Comparison of ENCODE assay signal across 19 cellular contexts in genomic region chr17:2631211-2631610, GRCh38. TPM values are rescaled to one million over a fixed set of nuclear protein-coding genes. Genes with fewer than 3 reads are reported as not detected.
DNase-seq lines count a peak whose midpoint lies in the region; ATAC-seq and TF ChIP-seq lines count a peak whose summit lies in the region.
"Had no signal": no experiment of that assay in that cellular context is flagged by ENCODE, and none has a peak within 500 bp of the region (broad histone marks: within the 10 kb centered on the region; RNA-seq: fewer than 3 reads in every experiment).

No MANE protein-coding gene starts in this region.

- DNase-seq in GM23338 (ENCODE audit: low spot score): peak; percentile 60
- DNase-seq in RWPE1 (ENCODE audit: low spot score): no peak
- DNase-seq in endodermal cell: peak; percentile 87
- peak; percentile 51 for DNase-seq in osteoblast (ENCODE audit: insufficient read length, low spot score, missing footprints)
- no peak for DNase-seq in EL
- no peak for DNase-seq in HK-2 (ENCODE audit: unreplicated experiment)
- DNase-seq in GM23248: no peak
- DNase-seq: activated CD4-positive, alpha-beta T cell treated with anti-CD3 and anti-CD28 coated beads for 4 hours; activated CD8-positive, alpha-beta memory T cell treated with anti-CD3 and anti-CD28 coated beads, Interleukin-2, amount 50 U/mL, for 4 hours; activated naive CD8-positive, alpha-beta T cell treated with anti-CD3 and anti-CD28 coated beads, Interleukin-2, amount 10 ng/mL, durations not matched to agents 7 days and 5 days; central memory CD4-positive, alpha-beta T cell; mesenchymal stem cell; MG63; NCI-H1694; NCI-H446; NK-92 treated with Interleukin-12 subunit alpha and Interleukin-12 subunit beta, amount 100 ng/mL, for 24 hours; tibial artery had no signal

- H3K4me1 Mint-ChIP-seq in GM23338 (peaks cover 62% of the 10 kb centered on the region), endodermal cell (peaks cover 60% of the 10 kb centered on the region)

- peaks cover 100% of the 10 kb centered on the region for H3K79me2 ChIP-seq in GM23338 (replicated peaks; ENCODE audit: insufficient read depth)
- H3K79me2 ChIP-seq in osteoblast (ENCODE audit: insufficient read depth, low read length): peaks cover 99% of the 10 kb centered on the region
- peaks cover 100% of the 10 kb centered on the region for H3K79me2 ChIP-seq in GM23248 (ENCODE audit: insufficient read depth)

- in situ Hi-C loops in GM23248 (cut with MboI): no loop called here

- POLR2A ChIA-PET in RWPE1 (lab: Yijun Ruan, JAX; ENCODE audit: low non-redundant PET): no interaction called here

- TF ChIP-seq CTCF in GM23338 (conservative IDR thresholded peaks at IDR 0.05; ENCODE audit: low read depth in 2 of 2): no peak
- TF ChIP-seq CTCF in RWPE1 (conservative IDR thresholded peaks at IDR 0.05; ENCODE audit: low read depth): no peak
- TF ChIP-seq CTCF in endodermal cell (conservative IDR thresholded peaks at IDR 0.05): peak; percentile 50
- no peak for TF ChIP-seq CTCF in osteoblast (IDR thresholded peaks at IDR 0.05; ENCODE audit: extremely low read depth, low read depth, low read length)

- H3K27me3 Mint-ChIP-seq in GM23338 (ENCODE audit: insufficient read depth, low read depth, poor library complexity): peaks cover 2% of the 10 kb centered on the region
- no peaks in the 10 kb centered on the region for H3K27me3 Mint-ChIP-seq in endodermal cell (ENCODE audit: insufficient read depth)
- H3K27me3 Mint-ChIP-seq: activated naive CD8-positive, alpha-beta T cell treated with anti-CD3 and anti-CD28 coated beads, Interleukin-2, amount 10 ng/mL, durations not matched to agents 7 days and 5 days had no signal

- peak overlapping the region; percentile 66; the same call in 1 of the 2 replicates for H3K27ac ChIP-seq in GM23338 (ENCODE audit: low read depth)
- H3K27ac ChIP-seq in RWPE1: peak overlapping the region; percentile 80
- H3K27ac ChIP-seq in endodermal cell (ENCODE audit: low read depth, low read length): no peak overlapping the region
- no peak overlapping the region for H3K27ac ChIP-seq in osteoblast (ENCODE audit: low read depth, low read length)
- no peak overlapping the region for H3K27ac ChIP-seq in GM23248
- H3K27ac ChIP-seq: BLaER1, gastroesophageal sphincter, tibial artery had no signal

- H3K9me3 ChIP-seq in endodermal cell (ENCODE audit: control insufficient read depth, low read length) (no peaks in the 10 kb centered on the region), osteoblast (ENCODE audit: low read depth, low read length) (no peaks in the 10 kb centered on the region), GM23248 (ENCODE audit: low read depth) (no peaks in the 10 kb centered on the region)
- H3K9me3 ChIP-seq: gastroesophageal sphincter, MG63, tibial artery had no signal

- no peaks in the 10 kb centered on the region; the same call in 1 of the 2 replicates for H3F3A ChIP-seq in GM23338 (replicated peaks; ENCODE audit: low read depth)
- peaks cover 23% of the 10 kb centered on the region; the same call in 1 of the 2 replicates for H3F3A ChIP-seq in GM23248 (ENCODE audit: insufficient read depth)

- peaks cover 5% of the 10 kb centered on the region; the same call in 1 of the 2 replicates for H3K36me3 ChIP-seq in GM23338 (ENCODE audit: insufficient read depth)
- H3K36me3 ChIP-seq in endodermal cell (ENCODE audit: control insufficient read depth, insufficient read depth, low read length): peaks cover 19% of the 10 kb centered on the region
- H3K36me3 ChIP-seq in osteoblast (ENCODE audit: insufficient read depth, low read length): peaks cover 9% of the 10 kb centered on the region
- no peaks in the 10 kb centered on the region for H3K36me3 ChIP-seq in GM23248 (ENCODE audit: low read depth)
- H3K36me3 ChIP-seq: MG63, tibial artery had no signal

- H3K9me3 Mint-ChIP-seq in GM23338 (no peaks in the 10 kb centered on the region; the same call in 2 of the 3 replicates), endodermal cell (peaks cover 4% of the 10 kb centered on the region)

- CTCF ChIA-PET in RWPE1 (lab: Yijun Ruan, JAX): interaction anchor here (0.6 kb wide), 1 partner anchor 43 kb away, joined by 3 read pairs; no protein-coding TSS in a partner anchor

- H3K27me3 ChIP-seq in GM23338 (ENCODE audit: insufficient read depth) (no peaks in the 10 kb centered on the region), endodermal cell (ENCODE audit: control insufficient read depth, insufficient read depth, low read length, poor library complexity, severe bottlenecking) (no peaks in the 10 kb centered on the region), osteoblast (ENCODE audit: insufficient read depth, low read length) (no peaks in the 10 kb centered on the region), GM23248 (replicated peaks; ENCODE audit: insufficient read depth) (no peaks in the 10 kb centered on the region)
- H3K27me3 ChIP-seq: BLaER1, gastroesophageal sphincter, MG63, tibial artery had no signal

- H3K9me2 ChIP-seq in GM23338 (ENCODE audit: insufficient read depth): no peaks in the 10 kb centered on the region
- no peaks in the 10 kb centered on the region for H3K9me2 ChIP-seq in GM23248 (ENCODE audit: insufficient read depth)

- H3K36me3 Mint-ChIP-seq in GM23338 (ENCODE audit: low read depth): peaks cover 16% of the 10 kb centered on the region; the same call in 2 of the 3 replicates
- peaks cover 2% of the 10 kb centered on the region for H3K36me3 Mint-ChIP-seq in endodermal cell (ENCODE audit: low read depth)

- H3K9ac ChIP-seq in endodermal cell (ENCODE audit: extremely low read depth, low read length, poor library complexity, severe bottlenecking) (peak overlapping the region; percentile 67), GM23248 (no peak overlapping the region)
- H3K9ac ChIP-seq: BLaER1 had no signal

- peak overlapping the region; percentile 61; the same call in 1 of the 2 replicates for H3K27ac Mint-ChIP-seq in GM23338
- H3K27ac Mint-ChIP-seq in endodermal cell: peak overlapping the region; percentile 86
- H3K27ac Mint-ChIP-seq: activated naive CD8-positive, alpha-beta T cell treated with anti-CD3 and anti-CD28 coated beads, Interleukin-2, amount 10 ng/mL, durations not matched to agents 7 days and 5 days had no signal

- no peak overlapping the region for H3K4me3 ChIP-seq in GM23338
- no peak overlapping the region for H3K4me3 ChIP-seq in endodermal cell (ENCODE audit: low read length)
- H3K4me3 ChIP-seq in osteoblast (ENCODE audit: insufficient read depth, low read length): no peak overlapping the region
- H3K4me3 ChIP-seq in GM23248: no peak overlapping the region
- H3K4me3 ChIP-seq: BLaER1, gastroesophageal sphincter, MG63, tibial artery had no signal

- H4K20me1 ChIP-seq in GM23338 (replicated peaks; ENCODE audit: insufficient read depth) (peaks cover 86% of the 10 kb centered on the region), osteoblast (ENCODE audit: insufficient read depth, low read length) (peaks cover 90% of the 10 kb centered on the region), GM23248 (ENCODE audit: insufficient read depth) (peaks cover 88% of the 10 kb centered on the region)

- WGBS in endodermal cell (ENCODE audit: insufficient coverage in 1 of 2, insufficient read length in 1 of 2), 2 experiments: 51 to 68% methylated on average over 6 to 9 of the region's 9 CpGs
- WGBS in GM23248 (ENCODE audit: low coverage in 1 of 2, low lambda C conversion rate in 2 of 2, missing lambda C conversion rate in 2 of 2), 2 experiments: 78 to 85% methylated on average over 9 of the region's 9 CpGs

- peak overlapping the region; percentile 33 for H3K4me2 ChIP-seq in GM23338
- no peak overlapping the region for H3K4me2 ChIP-seq in osteoblast (ENCODE audit: insufficient read depth, low read length)
- no peak overlapping the region for H3K4me2 ChIP-seq in GM23248 (ENCODE audit: unreplicated experiment)
- H3K4me2 ChIP-seq: BLaER1 had no signal

- peaks cover 39% of the 10 kb centered on the region for H3K4me1 ChIP-seq in GM23338 (ENCODE audit: insufficient read depth)
- H3K4me1 ChIP-seq in endodermal cell (ENCODE audit: control insufficient read depth, insufficient read depth, low read length): peaks cover 9% of the 10 kb centered on the region
- H3K4me1 ChIP-seq in osteoblast (ENCODE audit: insufficient read depth, low read length): peaks cover 6% of the 10 kb centered on the region
- peaks cover 4% of the 10 kb centered on the region; the same call in 1 of the 2 replicates for H3K4me1 ChIP-seq in GM23248 (ENCODE audit: insufficient read depth)

- H3K4me3 Mint-ChIP-seq in GM23338: no peak overlapping the region; the same call in 2 of the 3 replicates
- peak overlapping the region; percentile 20 for H3K4me3 Mint-ChIP-seq in endodermal cell
- H3K4me3 Mint-ChIP-seq: activated naive CD8-positive, alpha-beta T cell treated with anti-CD3 and anti-CD28 coated beads, Interleukin-2, amount 10 ng/mL, durations not matched to agents 7 days and 5 days had no signal

- H2AFZ ChIP-seq in GM23338 (no peak overlapping the region), osteoblast (ENCODE audit: low read length) (no peak overlapping the region), GM23248 (no peak overlapping the region)

- ATAC-seq in GM23338: peak; percentile 88
- ATAC-seq: gastroesophageal sphincter had no signal

TF ChIP-seq in GM23338, 12 proteins besides CTCF, POLR2A, EP300 and RAD21 (continues in another document):
- TF ChIP-seq, protein P1, sequence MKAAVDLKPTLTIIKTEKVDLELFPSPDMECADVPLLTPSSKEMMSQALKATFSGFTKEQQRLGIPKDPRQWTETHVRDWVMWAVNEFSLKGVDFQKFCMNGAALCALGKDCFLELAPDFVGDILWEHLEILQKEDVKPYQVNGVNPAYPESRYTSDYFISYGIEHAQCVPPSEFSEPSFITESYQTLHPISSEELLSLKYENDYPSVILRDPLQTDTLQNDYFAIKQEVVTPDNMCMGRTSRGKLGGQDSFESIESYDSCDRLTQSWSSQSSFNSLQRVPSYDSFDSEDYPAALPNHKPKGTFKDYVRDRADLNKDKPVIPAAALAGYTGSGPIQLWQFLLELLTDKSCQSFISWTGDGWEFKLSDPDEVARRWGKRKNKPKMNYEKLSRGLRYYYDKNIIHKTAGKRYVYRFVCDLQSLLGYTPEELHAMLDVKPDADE (IDR thresholded peaks at IDR 0.05): no peak
- TF ChIP-seq CREB1 (CRISPR knock-in tag; IDR thresholded peaks at IDR 0.05; ENCODE audit: low read depth): no peak
- TF ChIP-seq ZNF331 (CRISPR knock-in tag; IDR thresholded peaks at IDR 0.05; ENCODE audit: low read depth): no peak
- TF ChIP-seq POLR2AphosphoS5 (IDR thresholded peaks at IDR 0.05; ENCODE audit: low read depth): no peak
- no peak for TF ChIP-seq STAT1 (IDR thresholded peaks at IDR 0.05; ENCODE audit: unreplicated experiment)
- TF ChIP-seq NANOG (IDR thresholded peaks at IDR 0.05; ENCODE audit: borderline replicate concordance): no peak

RNA-seq across cellular contexts. Expression of gene PAFAH1B1, which starts 37.8 kb away (rescaled TPM):
- 68.5 and 69.9 TPM in 2 replicates for total RNA-seq in GM23338 (2014; rRNA removed; shearing (Covaris generic))
- polyA plus RNA-seq in GM23338 (2016; fragmentation: Nextera tagmentation; extraction: Ambion mirVana) (71.7 and 84.4 TPM in 2 replicates), GM23248 (2016; fragmentation: Nextera tagmentation; extraction: Ambion mirVana) (32.5 and 39.3 TPM in 2 replicates)
- total RNA-seq in endodermal cell (100 to 1,000 TPM; 157 to 200 TPM), osteoblast (113 and 128 TPM in 2 replicates)
- 177 TPM for polyA plus RNA-seq in endodermal cell (2013, experiment 1 of 2)
- polyA plus RNA-seq in endodermal cell (2013, experiment 2 of 2): 172 TPM
- 76.4 and 88.7 TPM in 2 replicates for total RNA-seq in GM23248 (2014; rRNA removed; shearing (Covaris generic))

Comparison
In these comparisons a context has a peak if more than half of its experiments do, and no peak if none do; other contexts are left out.
1. DNase-seq: peak in GM23338 (single experiment), endodermal cell (single experiment) and osteoblast (single experiment); none in RWPE1 (single experiment), EL (single experiment), HK-2 (single experiment) and GM23248 (single experiment).
2. H3K27ac ChIP-seq: peak in GM23338 (single experiment) and RWPE1 (single experiment); none in endodermal cell (single experiment), osteoblast (single experiment) and GM23248 (single experiment).